In the genomic region with DNA sequence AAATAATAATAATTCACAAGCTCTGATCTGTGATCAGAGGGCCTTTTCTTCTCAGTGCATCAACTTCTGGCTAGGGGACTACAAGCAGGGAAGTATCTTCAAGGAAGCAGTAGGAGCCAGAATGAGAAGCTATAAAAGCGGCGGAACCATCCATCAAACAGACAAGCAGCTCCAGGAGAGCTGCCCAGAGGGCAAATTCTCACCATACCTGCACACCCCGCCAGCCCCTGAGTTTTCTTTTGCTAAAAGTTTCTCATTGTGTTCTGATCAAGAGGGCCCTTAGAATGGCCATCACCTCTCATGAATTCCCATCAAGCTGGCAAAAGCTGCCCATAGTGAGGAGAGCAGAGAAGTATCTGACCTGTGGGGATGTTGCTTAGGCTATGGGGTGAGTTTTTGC, we compare ENCODE assay signal across 1 cellular context.
TF ChIP-seq lines count a peak whose summit lies in the region.

No MANE protein-coding gene starts in this region.

TF ChIP-seq in GM23338, 12 proteins besides CTCF, POLR2A, EP300 and RAD21 (continued from another document):
- TF ChIP-seq, protein P1, sequence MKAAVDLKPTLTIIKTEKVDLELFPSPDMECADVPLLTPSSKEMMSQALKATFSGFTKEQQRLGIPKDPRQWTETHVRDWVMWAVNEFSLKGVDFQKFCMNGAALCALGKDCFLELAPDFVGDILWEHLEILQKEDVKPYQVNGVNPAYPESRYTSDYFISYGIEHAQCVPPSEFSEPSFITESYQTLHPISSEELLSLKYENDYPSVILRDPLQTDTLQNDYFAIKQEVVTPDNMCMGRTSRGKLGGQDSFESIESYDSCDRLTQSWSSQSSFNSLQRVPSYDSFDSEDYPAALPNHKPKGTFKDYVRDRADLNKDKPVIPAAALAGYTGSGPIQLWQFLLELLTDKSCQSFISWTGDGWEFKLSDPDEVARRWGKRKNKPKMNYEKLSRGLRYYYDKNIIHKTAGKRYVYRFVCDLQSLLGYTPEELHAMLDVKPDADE (IDR thresholded peaks at IDR 0.05), result no peak
- TF ChIP-seq ZNF462 (CRISPR knock-in tag; IDR thresholded peaks at IDR 0.05) (no peak), ZNF114 (CRISPR knock-in tag; IDR thresholded peaks at IDR 0.05) (no peak), STAT1 (IDR thresholded peaks at IDR 0.05; ENCODE audit: unreplicated experiment) (no peak)
- TF ChIP-seq, protein P2, sequence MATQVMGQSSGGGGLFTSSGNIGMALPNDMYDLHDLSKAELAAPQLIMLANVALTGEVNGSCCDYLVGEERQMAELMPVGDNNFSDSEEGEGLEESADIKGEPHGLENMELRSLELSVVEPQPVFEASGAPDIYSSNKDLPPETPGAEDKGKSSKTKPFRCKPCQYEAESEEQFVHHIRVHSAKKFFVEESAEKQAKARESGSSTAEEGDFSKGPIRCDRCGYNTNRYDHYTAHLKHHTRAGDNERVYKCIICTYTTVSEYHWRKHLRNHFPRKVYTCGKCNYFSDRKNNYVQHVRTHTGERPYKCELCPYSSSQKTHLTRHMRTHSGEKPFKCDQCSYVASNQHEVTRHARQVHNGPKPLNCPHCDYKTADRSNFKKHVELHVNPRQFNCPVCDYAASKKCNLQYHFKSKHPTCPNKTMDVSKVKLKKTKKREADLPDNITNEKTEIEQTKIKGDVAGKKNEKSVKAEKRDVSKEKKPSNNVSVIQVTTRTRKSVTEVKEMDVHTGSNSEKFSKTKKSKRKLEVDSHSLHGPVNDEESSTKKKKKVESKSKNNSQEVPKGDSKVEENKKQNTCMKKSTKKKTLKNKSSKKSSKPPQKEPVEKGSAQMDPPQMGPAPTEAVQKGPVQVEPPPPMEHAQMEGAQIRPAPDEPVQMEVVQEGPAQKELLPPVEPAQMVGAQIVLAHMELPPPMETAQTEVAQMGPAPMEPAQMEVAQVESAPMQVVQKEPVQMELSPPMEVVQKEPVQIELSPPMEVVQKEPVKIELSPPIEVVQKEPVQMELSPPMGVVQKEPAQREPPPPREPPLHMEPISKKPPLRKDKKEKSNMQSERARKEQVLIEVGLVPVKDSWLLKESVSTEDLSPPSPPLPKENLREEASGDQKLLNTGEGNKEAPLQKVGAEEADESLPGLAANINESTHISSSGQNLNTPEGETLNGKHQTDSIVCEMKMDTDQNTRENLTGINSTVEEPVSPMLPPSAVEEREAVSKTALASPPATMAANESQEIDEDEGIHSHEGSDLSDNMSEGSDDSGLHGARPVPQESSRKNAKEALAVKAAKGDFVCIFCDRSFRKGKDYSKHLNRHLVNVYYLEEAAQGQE (IDR thresholded peaks at IDR 0.05; ENCODE audit: unreplicated experiment), result no peak
